12 cellular contexts compared by ENCODE assay signal in the genomic region with DNA sequence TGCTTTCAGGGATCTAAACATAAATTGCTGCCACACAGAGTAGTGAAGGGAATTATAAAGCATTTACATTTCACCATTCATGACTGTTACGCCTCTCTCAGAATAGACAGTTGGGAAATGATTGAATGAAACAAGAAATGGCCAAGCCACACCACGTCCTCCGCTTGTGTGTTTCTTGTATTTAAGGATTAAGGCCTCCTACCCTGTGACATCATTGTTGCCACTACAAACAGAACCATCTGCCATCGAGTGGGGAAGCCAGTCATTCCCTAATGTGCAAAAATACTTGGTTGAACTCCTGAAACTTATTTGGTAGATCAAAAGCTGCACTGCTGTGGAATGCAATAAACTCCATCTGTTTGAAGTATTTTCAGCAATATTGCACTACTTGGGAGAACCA.
DNase-seq lines count a peak whose midpoint lies in the region; ATAC-seq, FAIRE-seq and TF ChIP-seq lines count a peak whose summit lies in the region.
"Had no signal": no experiment of that assay in that cellular context is flagged by ENCODE, and none has a peak within 500 bp of the region (broad histone marks: within the 10 kb centered on the region; RNA-seq: fewer than 3 reads in every experiment).

No MANE protein-coding gene starts in this region.

- no peak overlapping the region for H4K12ac ChIP-seq in trophoblast cell (ENCODE audit: low read depth, low read length)

- no CpG with 5 or more reads among the region's 4 CpGs for WGBS in trophoblast cell (ENCODE audit: extremely low coverage, insufficient coverage, insufficient read length)

- no peak overlapping the region for H2AFZ ChIP-seq in trophoblast cell (ENCODE audit: insufficient read depth, low read length, poor library complexity)

- no peak overlapping the region for H2AK5ac ChIP-seq in trophoblast cell (ENCODE audit: low read length)

- H3K14ac ChIP-seq in trophoblast cell (ENCODE audit: low read length): no peak overlapping the region

- peaks cover 2% of the 10 kb centered on the region for H3K79me1 ChIP-seq in trophoblast cell (ENCODE audit: low read length)

- peak overlapping the region; percentile 77 to 91 for H3K27ac ChIP-seq in coronary artery
- no peak overlapping the region for H3K27ac ChIP-seq in trophoblast cell (ENCODE audit: low read depth, low read length)

- TF ChIP-seq CTCF in AG09309 (IDR thresholded peaks at IDR 0.05; ENCODE audit: control insufficient read depth, insufficient read depth, low read depth, low read length, missing control alignments) (no peak), coronary artery (IDR thresholded peaks at IDR 0.05) (no peak)

- no peak overlapping the region for H3K23ac ChIP-seq in trophoblast cell (ENCODE audit: low read length)

- H3K27me3 ChIP-seq in trophoblast cell (ENCODE audit: insufficient read depth, low read length): no peaks in the 10 kb centered on the region

- no peak overlapping the region for H2BK120ac ChIP-seq in trophoblast cell (ENCODE audit: insufficient read depth, low read length, poor library complexity)

- H3K9ac ChIP-seq in trophoblast cell (ENCODE audit: low read length): no peak overlapping the region

- H3K4ac ChIP-seq in trophoblast cell (ENCODE audit: low read depth, low read length): no peak overlapping the region

- H3K9me3 ChIP-seq in trophoblast cell (ENCODE audit: insufficient read depth, low read depth, low read length): no peaks in the 10 kb centered on the region

- ATAC-seq in HG03045 (IDR thresholded peaks at IDR 0.05; ENCODE audit: unreplicated experiment): no peak
- ATAC-seq: activated naive CD4-positive, alpha-beta T cell treated with anti-CD3 and anti-CD28 coated beads, Interleukin-2, amount 50 U/mL, for 72 hours; CD8-positive, alpha-beta T cell; stimulated activated effector memory CD8-positive, alpha-beta T cell treated with anti-CD3 and anti-CD28 coated beads, Interleukin-12 subunit alpha, Interleukin-12 subunit beta, amount 100 ng/mL, for 72 hours had no signal

- no peaks in the 10 kb centered on the region for H3K36me3 ChIP-seq in trophoblast cell (ENCODE audit: control insufficient read depth in 1 of 2, insufficient read depth in 2 of 2, low read length in 2 of 2)

- no peak overlapping the region for H4K91ac ChIP-seq in trophoblast cell (ENCODE audit: low read depth, low read length)

- H2BK5ac ChIP-seq in trophoblast cell (ENCODE audit: low read depth, low read length, poor library complexity): no peak overlapping the region

- H3K4me1 ChIP-seq in trophoblast cell (ENCODE audit: control insufficient read depth in 1 of 2, insufficient read depth in 2 of 2, low read length in 2 of 2): no peaks in the 10 kb centered on the region

- no peak overlapping the region for H4K8ac ChIP-seq in trophoblast cell (ENCODE audit: low read depth, low read length)

- no peak overlapping the region for H3K18ac ChIP-seq in trophoblast cell (ENCODE audit: low read length)

- DNase-seq in AG09309 (ENCODE audit: low read depth) (peak; percentile 61), NCI-H1694 (lab: John Stamatoyannopoulos, UW) (peak; percentile 75), coronary artery (ENCODE audit: low spot score) (no peak), myocyte (ENCODE audit: low read depth) (peak; percentile 82), frontal cortex (ENCODE audit: low spot score in 2 of 2) (no peak), trophoblast cell (no peak)
- no peak for DNase-seq in stimulated activated CD4-positive, alpha-beta T cell treated with anti-CD3 and anti-CD28 coated beads, Interleukin-12 subunit alpha, Interleukin-12 subunit beta, amount 100 ng/mL, for 4 hours
- DNase-seq: activated CD4-positive, CD25-positive, alpha-beta regulatory T cell treated with anti-CD3 and anti-CD28 coated beads, Interleukin-2, amount 50 U/mL, for 72 hours; CD8-positive, alpha-beta T cell had no signal

- H3K79me2 ChIP-seq in trophoblast cell (ENCODE audit: control insufficient read depth, insufficient read depth, low read length, poor library complexity): no peaks in the 10 kb centered on the region

- no peak for FAIRE-seq in frontal cortex (lab: Jason Lieb, UNC)

- no peak overlapping the region for H2BK12ac ChIP-seq in trophoblast cell (ENCODE audit: low read length)

- H3K4me3 ChIP-seq in AG09309 (ENCODE audit: control insufficient read depth, low read depth, low read length): no peak overlapping the region
- peak overlapping the region; percentile 37 for H3K4me3 ChIP-seq in coronary artery
- H3K4me3 ChIP-seq in trophoblast cell (ENCODE audit: low read depth, low read length): no peak overlapping the region

- H3K4me2 ChIP-seq in trophoblast cell (ENCODE audit: low read length): no peak overlapping the region

Comparison
In these comparisons a context has a peak if more than half of its experiments do, and no peak if none do; other contexts are left out.
1. DNase-seq: peak in AG09309 (single experiment), NCI-H1694 (single experiment) and myocyte (single experiment); none in coronary artery (single experiment), frontal cortex (0 of 2), stimulated activated CD4-positive, alpha-beta T cell treated with anti-CD3 and anti-CD28 coated beads, Interleukin-12 subunit alpha, Interleukin-12 subunit beta, amount 100 ng/mL, for 4 hours (single experiment) and trophoblast cell (0 of 2).